9 cellular contexts compared by ENCODE assay signal in genomic region chr2:201860541-201861154, GRCh38. TPM values are rescaled to one million over a fixed set of nuclear protein-coding genes. Genes with fewer than 3 reads are reported as not detected.
DNase-seq lines count a peak whose midpoint lies in the region; ATAC-seq, FAIRE-seq and TF ChIP-seq lines count a peak whose summit lies in the region.
"Had no signal": no experiment of that assay in that cellular context is flagged by ENCODE, and none has a peak within 500 bp of the region (broad histone marks: within the 10 kb centered on the region; RNA-seq: fewer than 3 reads in every experiment).

No MANE protein-coding gene starts in this region.

- H3K9me2 ChIP-seq in Loucy (replicated peaks; ENCODE audit: low read depth, low read length) (no peaks in the 10 kb centered on the region), hepatocyte (replicated peaks; ENCODE audit: insufficient read depth) (no peaks in the 10 kb centered on the region)

- TF ChIP-seq CTCF in Loucy (conservative IDR thresholded peaks at IDR 0.05; ENCODE audit: low read length) (peak; percentile 80), RWPE2 (IDR thresholded peaks at IDR 0.05; ENCODE audit: poor library complexity, severe bottlenecking) (peak; percentile 88), astrocyte (IDR thresholded peaks at IDR 0.05; ENCODE audit: insufficient read depth, low read depth, low read length) (peak; percentile 89), hepatocyte (IDR thresholded peaks at IDR 0.05; ENCODE audit: poor library complexity) (peak; percentile 87), sigmoid colon (IDR thresholded peaks at IDR 0.05) (peak; percentile 68 to 85 (median 84))

- FAIRE-seq in astrocyte (lab: Jason Lieb, UNC) = peak; percentile 86

- H4K20me1 ChIP-seq in Loucy (ENCODE audit: insufficient read depth, low read length, poor library complexity, severe bottlenecking) (no peaks in the 10 kb centered on the region), astrocyte (ENCODE audit: insufficient read depth, low read length) (no peaks in the 10 kb centered on the region), hepatocyte (ENCODE audit: insufficient read depth, poor library complexity, severe bottlenecking) (no peaks in the 10 kb centered on the region)

- intact Hi-C loops in sigmoid colon (cut with DNase I) = loop anchor here (1.0 kb wide), 2 partner anchors 172 to 318 kb away; no protein-coding TSS in a partner anchor

- H3K4me3 ChIP-seq in Loucy (ENCODE audit: low read length, poor library complexity, severe bottlenecking) = no peak overlapping the region
- H3K4me3 ChIP-seq in RWPE2 (ENCODE audit: severe bottlenecking) = no peak overlapping the region
- H3K4me3 ChIP-seq in astrocyte (ENCODE audit: insufficient read depth, low read depth, low read length) = no peak overlapping the region
- H3K4me3 ChIP-seq in hepatocyte = no peak overlapping the region
- H3K4me3 ChIP-seq in sigmoid colon = no peak overlapping the region

- peak overlapping the region; percentile 58; the same call in 1 of the 2 replicates for H2AFZ ChIP-seq in Loucy (ENCODE audit: low read length)
- peak overlapping the region; percentile 16 for H2AFZ ChIP-seq in astrocyte (ENCODE audit: low read depth, low read length)
- no peak overlapping the region for H2AFZ ChIP-seq in hepatocyte

- no peak overlapping the region for H3K9ac ChIP-seq in Loucy (ENCODE audit: low read depth, low read length, poor library complexity, severe bottlenecking)
- peak overlapping the region; percentile 19 for H3K9ac ChIP-seq in astrocyte (ENCODE audit: low read length)

- no peak for TF ChIP-seq POLR2A in sigmoid colon (IDR thresholded peaks at IDR 0.05)

- DNase-seq in DMS79 treated with DMSO at 0.1 percent for 48 hours (lab: John Stamatoyannopoulos, UW) = peak; percentile 61
- no peak for DNase-seq in RWPE2 (ENCODE audit: low spot score)
- DNase-seq in astrocyte (ENCODE audit: low read depth) = peak; percentile 83
- peak; percentile 84 for DNase-seq in hepatocyte (ENCODE audit: low spot score)
- peak; percentile 68 for DNase-seq in sigmoid colon

- H3F3A ChIP-seq in Loucy (ENCODE audit: low read depth) = no peaks in the 10 kb centered on the region

- WGBS in hepatocyte (ENCODE audit: low lambda C conversion rate, missing lambda C conversion rate) = 8% methylated on average over 8 of the region's 8 CpGs
- WGBS in sigmoid colon, 2 donors = 13 to 14% methylated on average over 8 of the region's 8 CpGs

- H3K36me3 ChIP-seq in Loucy (ENCODE audit: insufficient read depth, low read length) = no peaks in the 10 kb centered on the region
- no peaks in the 10 kb centered on the region for H3K36me3 ChIP-seq in RWPE2 (ENCODE audit: low read depth)
- H3K36me3 ChIP-seq in astrocyte (ENCODE audit: insufficient read depth, low read length) = no peaks in the 10 kb centered on the region
- no peaks in the 10 kb centered on the region for H3K36me3 ChIP-seq in hepatocyte (replicated peaks; ENCODE audit: insufficient read depth, low read depth)
- no peaks in the 10 kb centered on the region for H3K36me3 ChIP-seq in sigmoid colon

- H3K4me1 Mint-ChIP-seq in astrocyte (ENCODE audit: low read depth, unreplicated experiment) = peaks cover 25% of the 10 kb centered on the region

- ATAC-seq in GM21423 (IDR thresholded peaks at IDR 0.05; ENCODE audit: unreplicated experiment) (peak; percentile 77), RWPE2 (ENCODE audit: low read depth) (peak; percentile 91), GM19324 (IDR thresholded peaks at IDR 0.05; ENCODE audit: low FRiP score, unreplicated experiment) (no peak)

- TF ChIP-seq EP300 in sigmoid colon (IDR thresholded peaks at IDR 0.05) = no peak

- H3K79me2 ChIP-seq in Loucy (ENCODE audit: insufficient read depth, low read length) (no peaks in the 10 kb centered on the region), astrocyte (ENCODE audit: insufficient read depth, low read length) (no peaks in the 10 kb centered on the region), hepatocyte (no peaks in the 10 kb centered on the region)

- H3K27me3 ChIP-seq in Loucy (ENCODE audit: insufficient read depth, low read length, poor library complexity, severe bottlenecking) (no peaks in the 10 kb centered on the region), RWPE2 (ENCODE audit: insufficient read depth, poor library complexity, severe bottlenecking) (no peaks in the 10 kb centered on the region), astrocyte (ENCODE audit: insufficient read depth, low read length) (no peaks in the 10 kb centered on the region), hepatocyte (no peaks in the 10 kb centered on the region), sigmoid colon (no peaks in the 10 kb centered on the region)

- H3K27me3 Mint-ChIP-seq in astrocyte (ENCODE audit: low read depth, unreplicated experiment) = no peaks in the 10 kb centered on the region

- no peak overlapping the region for H3K27ac Mint-ChIP-seq in astrocyte (ENCODE audit: unreplicated experiment)
- H3K27ac Mint-ChIP-seq: activated naive CD4-positive, alpha-beta T cell treated with anti-CD3 and anti-CD28 coated beads, Interleukin-2, amount 50 U/mL, for 24 hours had no signal

- H3K27ac ChIP-seq in RWPE2 (ENCODE audit: poor library complexity, severe bottlenecking) (no peak overlapping the region), astrocyte (ENCODE audit: low read depth, low read length) (peak overlapping the region; percentile 37), hepatocyte (peak overlapping the region; percentile 58), sigmoid colon (no peak overlapping the region)

- no peaks in the 10 kb centered on the region for H3K9me3 Mint-ChIP-seq in astrocyte (ENCODE audit: unreplicated experiment)
- H3K9me3 Mint-ChIP-seq: activated naive CD4-positive, alpha-beta T cell treated with anti-CD3 and anti-CD28 coated beads, Interleukin-2, amount 50 U/mL, for 24 hours had no signal

- no peak overlapping the region for H3K4me3 Mint-ChIP-seq in astrocyte (ENCODE audit: unreplicated experiment)
- H3K4me3 Mint-ChIP-seq: activated naive CD4-positive, alpha-beta T cell treated with anti-CD3 and anti-CD28 coated beads, Interleukin-2, amount 50 U/mL, for 24 hours had no signal

- peaks cover 17% of the 10 kb centered on the region for H3K4me1 ChIP-seq in Loucy (ENCODE audit: insufficient read depth, low read length, poor library complexity, severe bottlenecking)
- no peaks in the 10 kb centered on the region for H3K4me1 ChIP-seq in RWPE2 (ENCODE audit: insufficient read depth, poor library complexity, severe bottlenecking)
- peaks cover 25% of the 10 kb centered on the region for H3K4me1 ChIP-seq in astrocyte (ENCODE audit: insufficient read depth, low read length)
- H3K4me1 ChIP-seq in hepatocyte (ENCODE audit: insufficient read depth) = peaks cover 15% of the 10 kb centered on the region
- peaks cover 0 to 24% (median 11%) of the 10 kb centered on the region in 4 donors for H3K4me1 ChIP-seq in sigmoid colon

- H3K9me3 ChIP-seq in Loucy (ENCODE audit: insufficient read depth, low read depth, low read length) (no peaks in the 10 kb centered on the region), RWPE2 (ENCODE audit: severe bottlenecking) (no peaks in the 10 kb centered on the region), astrocyte (ENCODE audit: insufficient read depth, low read depth, low read length) (no peaks in the 10 kb centered on the region), hepatocyte (ENCODE audit: low read depth) (no peaks in the 10 kb centered on the region), sigmoid colon (no peaks in the 10 kb centered on the region)

- H3K4me2 ChIP-seq in Loucy (ENCODE audit: low read depth, low read length, poor library complexity, severe bottlenecking) (no peak overlapping the region), astrocyte (ENCODE audit: low read length) (peak overlapping the region; percentile 29), hepatocyte (peak overlapping the region; percentile 45)

- H3K36me3 Mint-ChIP-seq in astrocyte (ENCODE audit: low read depth, unreplicated experiment) = peaks cover 4% of the 10 kb centered on the region
- H3K36me3 Mint-ChIP-seq: activated naive CD4-positive, alpha-beta T cell treated with anti-CD3 and anti-CD28 coated beads, Interleukin-2, amount 50 U/mL, for 24 hours had no signal

RNA-seq across cellular contexts. Expression of gene CDK15, which starts 54.3 kb away (rescaled TPM):
- total RNA-seq in astrocyte = 6.6 and 9.3 TPM in 2 replicates
- total RNA-seq in hepatocyte = 0.80 and 4.0 TPM in 2 replicates
- polyA plus RNA-seq in hepatocyte = 0.17 and 1.2 TPM in 2 replicates
- under 1 TPM; 0.28 to 0.81 (median 0.60) TPM for total RNA-seq in sigmoid colon
- under 1 TPM in 2 of 3 donors, not detected in 1; 0.12 to 0.60 TPM for polyA plus RNA-seq in sigmoid colon

Comparison
In these comparisons a context has a peak if more than half of its experiments do, and no peak if none do; other contexts are left out.
1. H3K27ac ChIP-seq: peak in astrocyte (single experiment) and hepatocyte (single experiment); none in RWPE2 (single experiment) and sigmoid colon (0 of 4).
2. Peak in every context shown above with its lines, with median percentiles within 50 percentile points of each other: CTCF ChIP-seq.